ENCODE assay signal across 28 cellular contexts in genomic region chr5:149073217-149073616, GRCh38. TPM values are rescaled to one million over a fixed set of nuclear protein-coding genes. Genes with fewer than 3 reads are reported as not detected.
DNase-seq lines count a peak whose midpoint lies in the region; ATAC-seq and TF ChIP-seq lines count a peak whose summit lies in the region.
"Had no signal": no experiment of that assay in that cellular context is flagged by ENCODE, and none has a peak within 500 bp of the region (broad histone marks: within the 10 kb centered on the region; RNA-seq: fewer than 3 reads in every experiment).

No MANE protein-coding gene starts in this region.

- no TSS peak for BruUV-seq in Calu3 (replicated peaks; lab: Mats Ljungman, UMichigan)

- intact Hi-C loops in Calu3 (cut with micrococcal nuclease; ENCODE audit: unreplicated experiment), result no loop called here

- H3K27me3 Mint-ChIP-seq in Calu3 (ENCODE audit: unreplicated experiment) (no peaks in the 10 kb centered on the region), immature natural killer cell (ENCODE audit: low read depth in 3 of 3) (peaks cover 0 to 4% (median 3%) of the 10 kb centered on the region in 3 donors)
- peaks cover 4% of the 10 kb centered on the region for H3K27me3 Mint-ChIP-seq in activated naive CD8-positive, alpha-beta T cell treated with anti-CD3 and anti-CD28 coated beads, Interleukin-2, amount 50 U/mL, for 24 hours
- H3K27me3 Mint-ChIP-seq: activated naive CD4-positive, alpha-beta T cell treated with anti-CD3 and anti-CD28 coated beads, Interleukin-2, amount 10 ng/mL, durations not matched to agents 7 days and 5 days had no signal

- CTCF ChIA-PET in Calu3 (lab: Charles Lee), result interaction anchor here (0.6 to 1.3 kb wide), 2 partner anchors 10 to 342 kb away, joined by 3 read pairs; no protein-coding TSS in a partner anchor

- peaks cover 3% of the 10 kb centered on the region; the same call in 1 of the 2 replicates for H3K9me3 ChIP-seq in MG63
- H3K9me3 ChIP-seq: HAP-1, sigmoid colon had no signal

- H3K4me3 Mint-ChIP-seq in Calu3 (ENCODE audit: low read depth, unreplicated experiment), result no peak overlapping the region
- H3K4me3 Mint-ChIP-seq in immature natural killer cell, result no peak overlapping the region
- no peak overlapping the region for H3K4me3 Mint-ChIP-seq in activated naive CD8-positive, alpha-beta T cell treated with anti-CD3 and anti-CD28 coated beads, Interleukin-2, amount 50 U/mL, for 24 hours
- H3K4me3 Mint-ChIP-seq: activated naive CD4-positive, alpha-beta T cell treated with anti-CD3 and anti-CD28 coated beads, Interleukin-2, amount 10 ng/mL, durations not matched to agents 7 days and 5 days; activated T-cell treated with anti-CD3 and anti-CD28 coated beads, Interleukin-2, amount 50 U/mL, for 72 hours; CD14-positive monocyte; neural crest cell had no signal

- TF ChIP-seq CTCF in Calu3 (IDR thresholded peaks at IDR 0.05; ENCODE audit: unreplicated experiment) (no peak), omental fat pad (IDR thresholded peaks at IDR 0.05) (no peak)

- H3K36me3 Mint-ChIP-seq in Calu3 (ENCODE audit: insufficient read depth, unreplicated experiment) (no peaks in the 10 kb centered on the region), immature natural killer cell (no peaks in the 10 kb centered on the region)
- H3K36me3 Mint-ChIP-seq in activated naive CD8-positive, alpha-beta T cell treated with anti-CD3 and anti-CD28 coated beads, Interleukin-2, amount 50 U/mL, for 24 hours (ENCODE audit: low read depth), result no peaks in the 10 kb centered on the region
- H3K36me3 Mint-ChIP-seq: activated naive CD4-positive, alpha-beta T cell treated with anti-CD3 and anti-CD28 coated beads, Interleukin-2, amount 10 ng/mL, durations not matched to agents 7 days and 5 days had no signal

- DNase-seq in Calu3 (peak; percentile 30), MG63 (peak; percentile 17), omental fat pad (ENCODE audit: low spot score) (no peak), cerebellar nuclear complex (lab: John Stamatoyannopoulos, UW) (no peak), AG08396 (ENCODE audit: low spot score) (no peak), immature natural killer cell (no peak)
- DNase-seq in activated naive CD8-positive, alpha-beta T cell treated with anti-CD3 and anti-CD28 coated beads, Interleukin-2, amount 50 U/mL, for 24 hours, result no peak
- DNase-seq: activated CD4-positive, alpha-beta T cell treated with anti-CD3 and anti-CD28 coated beads for 1 hour; activated naive CD4-positive, alpha-beta T cell treated with anti-CD3 and anti-CD28 coated beads, Interleukin-2, amount 10 ng/mL, durations not matched to agents 7 days and 5 days; activated T-cell treated with anti-CD3 and anti-CD28 coated beads, Interleukin-2, amount 50 U/mL, for 72 hours; aorta; effector CD4-positive, alpha-beta T cell; head of caudate nucleus; Karpas-422; left ventricle myocardium superior; NCI-H1105; NCI-H2029 treated with DMSO at 0.1 percent for 48 hours; NCI-H345; NCI-H82; posterior cingulate gyrus; SIG-M5; sigmoid colon; stimulated activated CD8-positive, alpha-beta memory T cell treated with anti-CD3 and anti-CD28 coated beads, Interleukin-4, amount 100 ng/mL, for 48 hours had no signal

- H3K4me3 ChIP-seq in MG63, result no peak overlapping the region
- H3K4me3 ChIP-seq: HAP-1, sigmoid colon had no signal

- H3K9me3 Mint-ChIP-seq in Calu3 (ENCODE audit: low read depth, unreplicated experiment) (peaks cover 35% of the 10 kb centered on the region), immature natural killer cell (peaks cover 0 to 4% (median 0%) of the 10 kb centered on the region in 6 donors)
- peaks cover 4% of the 10 kb centered on the region for H3K9me3 Mint-ChIP-seq in activated naive CD8-positive, alpha-beta T cell treated with anti-CD3 and anti-CD28 coated beads, Interleukin-2, amount 50 U/mL, for 24 hours
- H3K9me3 Mint-ChIP-seq: activated naive CD4-positive, alpha-beta T cell treated with anti-CD3 and anti-CD28 coated beads, Interleukin-2, amount 10 ng/mL, durations not matched to agents 7 days and 5 days had no signal

- H3K36me3 ChIP-seq in MG63, result no peaks in the 10 kb centered on the region
- H3K36me3 ChIP-seq: HAP-1, sigmoid colon had no signal

- H3K4me1 Mint-ChIP-seq in Calu3 (ENCODE audit: low read depth, unreplicated experiment) (peaks cover 38% of the 10 kb centered on the region), immature natural killer cell (no peaks in the 10 kb centered on the region)
- H3K4me1 Mint-ChIP-seq in activated naive CD8-positive, alpha-beta T cell treated with anti-CD3 and anti-CD28 coated beads, Interleukin-2, amount 50 U/mL, for 24 hours, result no peaks in the 10 kb centered on the region
- H3K4me1 Mint-ChIP-seq: activated naive CD4-positive, alpha-beta T cell treated with anti-CD3 and anti-CD28 coated beads, Interleukin-2, amount 10 ng/mL, durations not matched to agents 7 days and 5 days had no signal

- ATAC-seq in esophagus mucosa (peak; percentile 63), omental fat pad (ENCODE audit: low FRiP score) (peak; percentile 82)
- ATAC-seq in activated naive CD8-positive, alpha-beta T cell treated with anti-CD3 and anti-CD28 coated beads, Interleukin-2, amount 50 U/mL, for 24 hours, result no peak
- ATAC-seq: activated T-cell treated with anti-CD3 and anti-CD28 coated beads, Interleukin-2, amount 50 U/mL, for 72 hours; left ventricle myocardium superior had no signal

- H3K27ac Mint-ChIP-seq in Calu3 (ENCODE audit: unreplicated experiment) (peak overlapping the region; percentile 49), immature natural killer cell (no peak overlapping the region)
- no peak overlapping the region for H3K27ac Mint-ChIP-seq in activated naive CD8-positive, alpha-beta T cell treated with anti-CD3 and anti-CD28 coated beads, Interleukin-2, amount 50 U/mL, for 24 hours
- H3K27ac Mint-ChIP-seq: activated naive CD4-positive, alpha-beta T cell treated with anti-CD3 and anti-CD28 coated beads, Interleukin-2, amount 10 ng/mL, durations not matched to agents 7 days and 5 days; activated T-cell treated with anti-CD3 and anti-CD28 coated beads, Interleukin-2, amount 50 U/mL, for 72 hours had no signal

- no peaks in the 10 kb centered on the region for H3K27me3 ChIP-seq in MG63
- H3K27me3 ChIP-seq: sigmoid colon had no signal

RNA-seq across cellular contexts. Expression of gene SH3TC2, which starts 10.4 kb away (rescaled TPM):
- 54.6 and 60.3 TPM in 2 replicates for total RNA-seq in Calu3 (2022)
- 2.9 and 8.8 TPM in 2 replicates for total RNA-seq in MG63 (2014; rRNA removed; shearing (Covaris generic); ENCODE audit: low replicate concordance)
- 3.4 TPM for total RNA-seq in esophagus mucosa
- 1 to 10 TPM in 3 of 4 donors, under 1 TPM in 1; 0.69 to 8.4 (median 2.1) TPM for total RNA-seq in omental fat pad
- polyA plus RNA-seq in immature natural killer cell, result under 1 TPM in 2 of 3 donors, not detected in 1; 0.47 to 0.82 TPM
- total RNA-seq: OCI-LY7 had no signal
- polyA plus RNA-seq: aorta had no signal

Comparison
In these comparisons a context has a peak if more than half of its experiments do, and no peak if none do; other contexts are left out.
1. DNase-seq: peak in Calu3 (single experiment) and MG63 (single experiment); none in omental fat pad (single experiment), cerebellar nuclear complex (0 of 2), AG08396 (single experiment), immature natural killer cell (0 of 3) and activated naive CD8-positive, alpha-beta T cell treated with anti-CD3 and anti-CD28 coated beads, Interleukin-2, amount 50 U/mL, for 24 hours (single experiment).